ENCODE assay signal across 10 cellular contexts in genomic region chr9:106697390-106697789, GRCh38.
DNase-seq lines count a peak whose midpoint lies in the region; ATAC-seq and TF ChIP-seq lines count a peak whose summit lies in the region.
"Had no signal": no experiment of that assay in that cellular context is flagged by ENCODE, and none has a peak within 500 bp of the region (broad histone marks: within the 10 kb centered on the region; RNA-seq: fewer than 3 reads in every experiment).

No MANE protein-coding gene starts in this region.

- DNase-seq in NCI-H2171 (lab: John Stamatoyannopoulos, UW): peak; percentile 52
- DNase-seq in activated CD8-positive, alpha-beta memory T cell treated with anti-CD3 and anti-CD28 coated beads, Interleukin-2, amount 10 ng/mL, durations not matched to agents 7 days and 5 days: no peak
- DNase-seq in activated CD4-positive, alpha-beta T cell treated with anti-CD3 and anti-CD28 coated beads for 36 hours: no peak
- DNase-seq: natural killer cell had no signal

- peaks cover 3% of the 10 kb centered on the region for H3K9me3 Mint-ChIP-seq in activated CD8-positive, alpha-beta memory T cell treated with anti-CD3 and anti-CD28 coated beads, Interleukin-2, amount 10 ng/mL, durations not matched to agents 7 days and 5 days (ENCODE audit: low read depth)
- H3K9me3 Mint-ChIP-seq in activated CD4-positive, alpha-beta T cell treated with anti-CD3 and anti-CD28 coated beads for 36 hours (ENCODE audit: low read depth): no peaks in the 10 kb centered on the region

- H3K27me3 ChIP-seq in BLaER1 treated with 17β-estradiol and CSF1 and Interleukin-3, amounts not matched to agents 10 nM and 100 nM: no peaks in the 10 kb centered on the region
- H3K27me3 ChIP-seq in endocrine pancreas (ENCODE audit: control insufficient read depth, insufficient read depth, low read length) (no peaks in the 10 kb centered on the region), parathyroid adenoma (ENCODE audit: control insufficient read depth, insufficient read depth, low read length) (no peaks in the 10 kb centered on the region)

- H3K36me3 Mint-ChIP-seq in activated CD8-positive, alpha-beta memory T cell treated with anti-CD3 and anti-CD28 coated beads, Interleukin-2, amount 10 ng/mL, durations not matched to agents 7 days and 5 days: no peaks in the 10 kb centered on the region
- H3K36me3 Mint-ChIP-seq in activated CD4-positive, alpha-beta T cell treated with anti-CD3 and anti-CD28 coated beads for 36 hours (ENCODE audit: low read depth): no peaks in the 10 kb centered on the region
- H3K36me3 Mint-ChIP-seq: natural killer cell had no signal

- TF ChIP-seq CTCF in parathyroid adenoma (IDR thresholded peaks at IDR 0.05): no peak

- H3K4me3 Mint-ChIP-seq in activated CD8-positive, alpha-beta memory T cell treated with anti-CD3 and anti-CD28 coated beads, Interleukin-2, amount 10 ng/mL, durations not matched to agents 7 days and 5 days: no peak overlapping the region
- H3K4me3 Mint-ChIP-seq in activated CD4-positive, alpha-beta T cell treated with anti-CD3 and anti-CD28 coated beads for 36 hours: no peak overlapping the region
- H3K4me3 Mint-ChIP-seq: natural killer cell had no signal

- H3K9ac ChIP-seq in BLaER1 treated with 17β-estradiol and CSF1 and Interleukin-3, amounts not matched to agents 10 nM and 100 nM: no peak overlapping the region
- H3K9ac ChIP-seq in endocrine pancreas (ENCODE audit: control insufficient read depth, insufficient read depth, low read length) (no peak overlapping the region), parathyroid adenoma (no peak overlapping the region)

- H3K4me1 Mint-ChIP-seq in activated CD8-positive, alpha-beta memory T cell treated with anti-CD3 and anti-CD28 coated beads, Interleukin-2, amount 10 ng/mL, durations not matched to agents 7 days and 5 days: no peaks in the 10 kb centered on the region
- H3K4me1 Mint-ChIP-seq in activated CD4-positive, alpha-beta T cell treated with anti-CD3 and anti-CD28 coated beads for 36 hours: no peaks in the 10 kb centered on the region
- H3K4me1 Mint-ChIP-seq: natural killer cell had no signal

- no peak overlapping the region for H2AFZ ChIP-seq in parathyroid adenoma

- intact Hi-C loops in activated CD4-positive, alpha-beta T cell treated with anti-CD3 and anti-CD28 coated beads for 36 hours (cut with DNase I, micrococcal nuclease): no loop called here

- no peaks in the 10 kb centered on the region; a peak in 1 of 22 replicates for H3K9me3 ChIP-seq in BLaER1 treated with 17β-estradiol and CSF1 and Interleukin-3, amounts not matched to agents 10 nM and 100 nM (replicated peaks in 1 of 11)
- no peaks in the 10 kb centered on the region for H3K9me3 ChIP-seq in endocrine pancreas (ENCODE audit: control insufficient read depth, low read length)
- no peaks in the 10 kb centered on the region for H3K9me3 ChIP-seq in parathyroid adenoma (ENCODE audit: control insufficient read depth, low read length)

- no peak overlapping the region for H3K27ac Mint-ChIP-seq in activated CD8-positive, alpha-beta memory T cell treated with anti-CD3 and anti-CD28 coated beads, Interleukin-2, amount 10 ng/mL, durations not matched to agents 7 days and 5 days
- H3K27ac Mint-ChIP-seq in activated CD4-positive, alpha-beta T cell treated with anti-CD3 and anti-CD28 coated beads for 36 hours: no peak overlapping the region
- H3K27ac Mint-ChIP-seq: natural killer cell had no signal

- CTCF ChIA-PET in activated CD8-positive, alpha-beta memory T cell treated with anti-CD3 and anti-CD28 coated beads, Interleukin-2, amount 10 ng/mL, durations not matched to agents 7 days and 5 days (lab: Charles Lee): no interaction called here
- CTCF ChIA-PET in activated CD4-positive, alpha-beta T cell treated with anti-CD3 and anti-CD28 coated beads for 36 hours (lab: Charles Lee): no interaction called here

- no peak overlapping the region for H3K4me3 ChIP-seq in BLaER1 treated with 17β-estradiol and CSF1 and Interleukin-3, amounts not matched to agents 10 nM and 100 nM
- H3K4me3 ChIP-seq in endocrine pancreas (ENCODE audit: control insufficient read depth, insufficient read depth, low read length) (peak overlapping the region; percentile 53), parathyroid adenoma (ENCODE audit: low read depth, low read length) (no peak overlapping the region)

- H3K27me3 Mint-ChIP-seq in activated CD8-positive, alpha-beta memory T cell treated with anti-CD3 and anti-CD28 coated beads, Interleukin-2, amount 10 ng/mL, durations not matched to agents 7 days and 5 days: no peaks in the 10 kb centered on the region
- no peaks in the 10 kb centered on the region for H3K27me3 Mint-ChIP-seq in activated CD4-positive, alpha-beta T cell treated with anti-CD3 and anti-CD28 coated beads for 36 hours

- H3K27ac ChIP-seq in BLaER1 treated with 17β-estradiol and CSF1 and Interleukin-3, amounts not matched to agents 10 nM and 100 nM: no peak overlapping the region
- H3K27ac ChIP-seq in parathyroid adenoma: no peak overlapping the region
- H3K27ac ChIP-seq: C4-2B had no signal

- no peaks in the 10 kb centered on the region for H3K79me2 ChIP-seq in parathyroid adenoma

- no peaks in the 10 kb centered on the region for H3K36me3 ChIP-seq in BLaER1 treated with 17β-estradiol and CSF1 and Interleukin-3, amounts not matched to agents 10 nM and 100 nM
- no peaks in the 10 kb centered on the region for H3K36me3 ChIP-seq in endocrine pancreas (ENCODE audit: control insufficient read depth, insufficient read depth, low read length)
- no peaks in the 10 kb centered on the region for H3K36me3 ChIP-seq in parathyroid adenoma (ENCODE audit: control insufficient read depth, insufficient read depth, low read length)

- POLR2A ChIA-PET in activated CD4-positive, alpha-beta T cell treated with anti-CD3 and anti-CD28 coated beads for 36 hours (lab: Charles Lee): no interaction called here

- H3K4me1 ChIP-seq in BLaER1 treated with 17β-estradiol and CSF1 and Interleukin-3, amounts not matched to agents 10 nM and 100 nM: peaks cover 0 to 13% (median 0%) of the 10 kb centered on the region in 10 experiments; a peak in 5 of 20 replicates
- H3K4me1 ChIP-seq in endocrine pancreas (ENCODE audit: control insufficient read depth, insufficient read depth, low read length) (no peaks in the 10 kb centered on the region), parathyroid adenoma (no peaks in the 10 kb centered on the region)

- H3K4me2 ChIP-seq in BLaER1 treated with 17β-estradiol and CSF1 and Interleukin-3, amounts not matched to agents 10 nM and 100 nM: peak overlapping the region in 6 of 11 experiments; percentile 0 to 49 (median 12); a peak in 4 of 22 replicates
- peak overlapping the region; percentile 53 for H3K4me2 ChIP-seq in parathyroid adenoma (ENCODE audit: low read length)

- no peak for ATAC-seq in HG03571 (IDR thresholded peaks at IDR 0.05; ENCODE audit: unreplicated experiment)
- ATAC-seq in HG03439 (IDR thresholded peaks at IDR 0.05; ENCODE audit: unreplicated experiment): no peak
- ATAC-seq in activated CD8-positive, alpha-beta memory T cell treated with anti-CD3 and anti-CD28 coated beads, Interleukin-2, amount 10 ng/mL, durations not matched to agents 7 days and 5 days: no peak
- no peak for ATAC-seq in activated CD4-positive, alpha-beta T cell treated with anti-CD3 and anti-CD28 coated beads for 36 hours
- ATAC-seq: natural killer cell had no signal

- no peaks in the 10 kb centered on the region for H4K20me1 ChIP-seq in BLaER1 treated with 17β-estradiol and CSF1 and Interleukin-3, amounts not matched to agents 10 nM and 100 nM
